9 cellular contexts compared by ENCODE assay signal in the genomic region with DNA sequence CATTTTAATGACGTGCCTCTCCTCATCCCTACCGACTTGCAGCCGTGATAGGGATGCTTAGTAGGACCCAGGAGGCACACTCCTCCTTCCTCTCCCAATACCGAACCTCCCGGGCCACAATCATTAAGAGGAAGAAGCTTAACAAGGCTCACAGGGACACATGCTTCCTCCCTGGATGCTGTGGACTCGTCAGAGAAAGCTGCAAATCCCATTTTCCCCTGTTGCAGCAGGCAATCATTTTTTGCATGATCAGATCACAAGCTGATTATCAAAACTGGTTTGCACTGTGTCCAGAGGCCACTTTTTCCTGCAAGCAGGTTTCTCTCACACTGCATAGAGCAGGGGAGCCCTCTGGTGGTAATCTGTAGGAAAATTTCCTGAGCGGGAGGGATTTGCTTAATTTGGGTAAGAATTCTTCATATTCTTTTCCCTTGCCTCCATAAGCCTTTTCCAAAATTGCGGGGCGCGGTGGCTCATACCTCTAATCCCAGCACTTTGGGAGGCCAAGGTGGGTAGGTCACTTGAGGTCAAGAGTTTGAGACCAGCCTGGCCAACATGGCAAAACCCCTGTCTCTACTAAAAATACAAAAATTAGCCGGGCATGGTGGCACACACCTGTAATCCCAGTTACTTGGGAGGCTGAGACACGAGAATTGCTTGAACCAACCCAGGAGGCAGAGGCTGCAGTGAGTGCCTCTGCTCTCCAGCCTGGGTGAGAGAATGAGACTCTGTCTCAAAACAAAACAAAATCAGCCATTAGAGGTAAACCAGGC. TPM values are rescaled to one million over a fixed set of nuclear protein-coding genes. Genes with fewer than 3 reads are reported as not detected.
DNase-seq lines count a peak whose midpoint lies in the region; ATAC-seq, FAIRE-seq and TF ChIP-seq lines count a peak whose summit lies in the region.
"Had no signal": no experiment of that assay in that cellular context is flagged by ENCODE, and none has a peak within 500 bp of the region (broad histone marks: within the 10 kb centered on the region; RNA-seq: fewer than 3 reads in every experiment).

No MANE protein-coding gene starts in this region.

- CTCF ChIA-PET in activated CD4-positive, alpha-beta memory T cell treated with anti-CD3 and anti-CD28 coated beads, Interleukin-2, amount 10 ng/mL, durations not matched to agents 7 days and 5 days (lab: Charles Lee), result interaction anchor here (0.5 to 2.8 kb wide), 14 partner anchors 10 to 403 kb away, joined by 3 to 14 read pairs (median 4); a partner anchor contains a TSS

- H3K4me3 ChIP-seq in esophagus muscularis mucosa (peak overlapping the region; percentile 12 to 46 (median 31)), mucosa of rectum (ENCODE audit: low read length in 2 of 2) (peak overlapping the region; percentile 30 to 58)

- intact Hi-C loops in esophagus muscularis mucosa (cut with DNase I), result loop anchor here (5.0 to 10.0 kb wide), 2 partner anchors 141 to 264 kb away; a partner anchor contains a TSS

- 16% methylated on average over 12 of the region's 12 CpGs for WGBS in esophagus muscularis mucosa

- H3K27ac Mint-ChIP-seq in activated CD4-positive, alpha-beta memory T cell treated with anti-CD3 and anti-CD28 coated beads, Interleukin-2, amount 10 ng/mL, durations not matched to agents 7 days and 5 days, result no peak overlapping the region
- H3K27ac Mint-ChIP-seq: activated naive CD4-positive, alpha-beta T cell treated with anti-CD3 and anti-CD28 coated beads, Interleukin-2, amount 50 U/mL, for 72 hours had no signal

- H3K27ac ChIP-seq in esophagus muscularis mucosa (replicated peaks in 1 of 4), result peak overlapping the region in 2 of 4 donors; percentile 63 to 65
- H3K27ac ChIP-seq in mucosa of rectum (ENCODE audit: low read depth in 2 of 2, low read length in 2 of 2), result no peak overlapping the region

- peak; percentile 80 for DNase-seq in DMS53 treated with DMSO at 0.1 percent for 48 hours (lab: John Stamatoyannopoulos, UW; ENCODE audit: unreplicated experiment)
- peak; percentile 35 for DNase-seq in NCI-H345 treated with DMSO at 0.1 percent for 48 hours (lab: John Stamatoyannopoulos, UW; ENCODE audit: unreplicated experiment)
- peak; percentile 41 for DNase-seq in activated CD4-positive, alpha-beta memory T cell treated with anti-CD3 and anti-CD28 coated beads, Interleukin-2, amount 10 ng/mL, durations not matched to agents 7 days and 5 days
- DNase-seq in esophagus muscularis mucosa (ENCODE audit: extremely low spot score), result no peak
- peak; percentile 91 for DNase-seq in superior temporal gyrus (ENCODE audit: extremely low spot score)
- DNase-seq in GM12891 (ENCODE audit: insufficient read length, low spot score), result no peak

- H3K4me1 Mint-ChIP-seq in activated CD4-positive, alpha-beta memory T cell treated with anti-CD3 and anti-CD28 coated beads, Interleukin-2, amount 10 ng/mL, durations not matched to agents 7 days and 5 days, result no peaks in the 10 kb centered on the region

- no peak overlapping the region for H3K9ac ChIP-seq in mucosa of rectum (ENCODE audit: low read depth in 1 of 2, low read length in 2 of 2)

- H3K4me1 ChIP-seq in esophagus muscularis mucosa (peaks cover 6 to 44% (median 38%) of the 10 kb centered on the region in 4 donors), mucosa of rectum (ENCODE audit: control insufficient read depth in 2 of 2, insufficient read depth in 2 of 2, low read length in 2 of 2) (peaks cover 0 to 2% of the 10 kb centered on the region in 2 donors)

- H3K9me3 Mint-ChIP-seq in activated CD4-positive, alpha-beta memory T cell treated with anti-CD3 and anti-CD28 coated beads, Interleukin-2, amount 10 ng/mL, durations not matched to agents 7 days and 5 days, result no peaks in the 10 kb centered on the region
- H3K9me3 Mint-ChIP-seq: activated naive CD4-positive, alpha-beta T cell treated with anti-CD3 and anti-CD28 coated beads, Interleukin-2, amount 50 U/mL, for 72 hours had no signal

- TF ChIP-seq EP300 in esophagus muscularis mucosa (IDR thresholded peaks at IDR 0.05), result no peak

- H3K9me3 ChIP-seq in esophagus muscularis mucosa (no peaks in the 10 kb centered on the region), mucosa of rectum (ENCODE audit: control insufficient read depth in 2 of 2, low read length in 2 of 2) (no peaks in the 10 kb centered on the region)

- no peak overlapping the region for H3K4me3 Mint-ChIP-seq in activated CD4-positive, alpha-beta memory T cell treated with anti-CD3 and anti-CD28 coated beads, Interleukin-2, amount 10 ng/mL, durations not matched to agents 7 days and 5 days

- peak; percentile 86 to 95 (median 92) for TF ChIP-seq CTCF in esophagus muscularis mucosa (IDR thresholded peaks at IDR 0.05)

- FAIRE-seq in GM12891 (lab: Jason Lieb, UNC), result no peak

- TF ChIP-seq POLR2A in esophagus muscularis mucosa (IDR thresholded peaks at IDR 0.05; ENCODE audit: low read depth), result no peak
- TF ChIP-seq POLR2A in GM12891 (IDR thresholded peaks at IDR 0.05; ENCODE audit: low read depth, low read length), result no peak

- no peaks in the 10 kb centered on the region for H3K27me3 ChIP-seq in esophagus muscularis mucosa
- no peaks in the 10 kb centered on the region for H3K27me3 ChIP-seq in mucosa of rectum (ENCODE audit: control insufficient read depth in 2 of 2, insufficient read depth in 2 of 2, low read length in 2 of 2)

- H3K36me3 ChIP-seq in esophagus muscularis mucosa, result no peaks in the 10 kb centered on the region
- no peaks in the 10 kb centered on the region for H3K36me3 ChIP-seq in mucosa of rectum (ENCODE audit: control insufficient read depth in 2 of 2, insufficient read depth in 2 of 2, low read length in 2 of 2)

- ATAC-seq in HG02938 (IDR thresholded peaks at IDR 0.05; ENCODE audit: unreplicated experiment), result peak; percentile 57

- no peaks in the 10 kb centered on the region for H3K36me3 Mint-ChIP-seq in activated CD4-positive, alpha-beta memory T cell treated with anti-CD3 and anti-CD28 coated beads, Interleukin-2, amount 10 ng/mL, durations not matched to agents 7 days and 5 days (ENCODE audit: low read depth)
- H3K36me3 Mint-ChIP-seq: activated naive CD4-positive, alpha-beta T cell treated with anti-CD3 and anti-CD28 coated beads, Interleukin-2, amount 50 U/mL, for 72 hours had no signal

- peaks cover 32% of the 10 kb centered on the region for H3K27me3 Mint-ChIP-seq in activated CD4-positive, alpha-beta memory T cell treated with anti-CD3 and anti-CD28 coated beads, Interleukin-2, amount 10 ng/mL, durations not matched to agents 7 days and 5 days

- POLR2A ChIA-PET in activated CD4-positive, alpha-beta memory T cell treated with anti-CD3 and anti-CD28 coated beads, Interleukin-2, amount 10 ng/mL, durations not matched to agents 7 days and 5 days (lab: Charles Lee), result no interaction called here

TF ChIP-seq in GM12891, 5 proteins besides CTCF, POLR2A, EP300 and RAD21:
- TF ChIP-seq PAX5 (IDR thresholded peaks at IDR 0.05; ENCODE audit: insufficient read depth, low read length, severe bottlenecking) (no peak), TAF1 (IDR thresholded peaks at IDR 0.05; ENCODE audit: low read depth, low read length) (no peak), POLR2AphosphoS5 (IDR thresholded peaks at IDR 0.05; ENCODE audit: low read depth, low read length) (no peak; the same call in 1 of the 2 replicates), POU2F2 (IDR thresholded peaks at IDR 0.05; ENCODE audit: low read depth, low read length) (no peak), SPI1 (IDR thresholded peaks at IDR 0.05; ENCODE audit: low read depth, low read length) (no peak)
TF ChIP-seq in GM12891: peak in this region for 0.

RNA-seq across cellular contexts. Expression of a gene that starts 16.1 kb away (rescaled TPM):
- total RNA-seq in activated CD4-positive, alpha-beta memory T cell treated with anti-CD3 and anti-CD28 coated beads, Interleukin-2, amount 10 ng/mL, durations not matched to agents 7 days and 5 days, result not detected
- total RNA-seq in esophagus muscularis mucosa, result 1 to 10 TPM in 2 of 4 donors, under 1 TPM in 1, not detected in 1; 0.75 to 2.6 (median 1.7) TPM
- 0.06 TPM for polyA plus RNA-seq in GM12891 (2012; ENCODE audit: low read depth, missing spikeins)
- total RNA-seq: activated naive CD4-positive, alpha-beta T cell treated with anti-CD3 and anti-CD28 coated beads, Interleukin-2, amount 50 U/mL, for 72 hours had no signal

Comparison
In these comparisons a context has a peak if more than half of its experiments do, and no peak if none do; other contexts are left out.
1. DNase-seq: peak in DMS53 treated with DMSO at 0.1 percent for 48 hours (single experiment), NCI-H345 treated with DMSO at 0.1 percent for 48 hours (single experiment), activated CD4-positive, alpha-beta memory T cell treated with anti-CD3 and anti-CD28 coated beads, Interleukin-2, amount 10 ng/mL, durations not matched to agents 7 days and 5 days (single experiment) and superior temporal gyrus (single experiment); none in esophagus muscularis mucosa (single experiment) and GM12891 (single experiment).